ENCODE assay signal across 16 cellular contexts in the genomic region with DNA sequence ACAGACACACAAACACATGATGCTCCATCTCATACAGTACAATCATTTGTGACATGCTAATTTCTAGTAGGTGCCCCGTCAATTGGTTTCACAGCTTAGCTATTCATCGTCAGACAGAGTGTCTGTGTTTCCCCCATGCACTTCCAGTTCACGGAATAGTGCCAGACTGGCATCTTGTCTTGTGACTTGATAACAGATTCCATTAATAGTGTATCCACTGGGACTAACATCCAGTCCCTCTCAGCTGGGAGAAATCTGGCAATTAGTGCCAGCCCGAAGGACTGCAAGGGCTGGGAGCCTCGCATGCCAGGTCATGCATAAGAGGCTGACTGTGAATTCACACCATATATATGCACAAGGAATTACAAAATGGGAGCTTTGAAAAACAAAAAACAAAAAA. TPM values are rescaled to one million over a fixed set of nuclear protein-coding genes. Genes with fewer than 3 reads are reported as not detected.
DNase-seq lines count a peak whose midpoint lies in the region; ATAC-seq and TF ChIP-seq lines count a peak whose summit lies in the region.
"Had no signal": no experiment of that assay in that cellular context is flagged by ENCODE, and none has a peak within 500 bp of the region (broad histone marks: within the 10 kb centered on the region; RNA-seq: fewer than 3 reads in every experiment).

No MANE protein-coding gene starts in this region.

- no peak overlapping the region for H3K4me3 Mint-ChIP-seq in activated naive CD8-positive, alpha-beta T cell treated with anti-CD3 and anti-CD28 coated beads for 36 hours

- no peak overlapping the region for H3K9ac ChIP-seq in colonic mucosa (ENCODE audit: low read depth in 2 of 2, low read length in 2 of 2)

- H3K27me3 ChIP-seq in colonic mucosa = no peaks in the 10 kb centered on the region

- intact Hi-C loops in head of caudate nucleus (cut with DNase I) = no loop called here
- intact Hi-C loops in left ventricle myocardium superior (cut with micrococcal nuclease) = no loop called here
- intact Hi-C loops in colonic mucosa (cut with DNase I) = no loop called here

- H3K4me3 ChIP-seq in colonic mucosa = no peak overlapping the region

- H3K4me1 ChIP-seq in colonic mucosa = no peaks in the 10 kb centered on the region

- peaks cover 3% of the 10 kb centered on the region for H3K4me1 Mint-ChIP-seq in activated naive CD8-positive, alpha-beta T cell treated with anti-CD3 and anti-CD28 coated beads for 36 hours
- H3K4me1 Mint-ChIP-seq: CD14-positive monocyte had no signal

- TF ChIP-seq CTCF in colonic mucosa (IDR thresholded peaks at IDR 0.05) = no peak

- H3K27me3 Mint-ChIP-seq in activated naive CD8-positive, alpha-beta T cell treated with anti-CD3 and anti-CD28 coated beads for 36 hours = no peaks in the 10 kb centered on the region

- H3K27ac Mint-ChIP-seq in activated naive CD8-positive, alpha-beta T cell treated with anti-CD3 and anti-CD28 coated beads for 36 hours = no peak overlapping the region
- H3K27ac Mint-ChIP-seq: CD14-positive monocyte had no signal

- no peak overlapping the region for H3K27ac ChIP-seq in colonic mucosa

- peak; percentile 97 for ATAC-seq in left ventricle myocardium superior

- peaks cover under 1% of the 10 kb centered on the region for H3K9me3 Mint-ChIP-seq in activated naive CD8-positive, alpha-beta T cell treated with anti-CD3 and anti-CD28 coated beads for 36 hours

- no peaks in the 10 kb centered on the region for H3K36me3 ChIP-seq in colonic mucosa

- DNase-seq in COLO829 (ENCODE audit: low spot score) (peak; percentile 71), head of caudate nucleus (peak in 22 of 42 donors; percentile 4 to 72 (median 36)), left ventricle myocardium superior (peak; percentile 57), putamen (ENCODE audit: low spot score) (peak; percentile 37), colonic mucosa (no peak), epidermal melanocyte (ENCODE audit: insufficient read length, low spot score) (no peak), NCI-H524 treated with DMSO at 0.1 percent for 48 hours (lab: John Stamatoyannopoulos, UW) (no peak)
- DNase-seq in activated naive CD8-positive, alpha-beta T cell treated with anti-CD3 and anti-CD28 coated beads for 36 hours = no peak
- DNase-seq: COR-L47, HCEC 1CT, NCI-H1105, NCI-H1694, NCI-H2227 treated with DMSO at 0.1 percent for 48 hours, NCI-H526, SW 1271 had no signal

- H3K9me3 ChIP-seq in colonic mucosa = no peaks in the 10 kb centered on the region

- no peaks in the 10 kb centered on the region for H3K36me3 Mint-ChIP-seq in activated naive CD8-positive, alpha-beta T cell treated with anti-CD3 and anti-CD28 coated beads for 36 hours
- H3K36me3 Mint-ChIP-seq: CD14-positive monocyte had no signal

RNA-seq across cellular contexts. Expression of a gene that starts 20.2 kb away (rescaled TPM):
- total RNA-seq in left ventricle myocardium superior (142 TPM), colonic mucosa (10 to 100 TPM; 20.9 to 22.9 TPM)
- 10 to 100 TPM; 28.4 to 29.4 TPM for total RNA-seq in activated naive CD8-positive, alpha-beta T cell treated with anti-CD3 and anti-CD28 coated beads for 36 hours

Comparison
In these comparisons a context has a peak if more than half of its experiments do, and no peak if none do; other contexts are left out.
1. DNase-seq: peak in COLO829 (single experiment), head of caudate nucleus (22 of 42), left ventricle myocardium superior (single experiment) and putamen (single experiment); none in activated naive CD8-positive, alpha-beta T cell treated with anti-CD3 and anti-CD28 coated beads for 36 hours (single experiment), colonic mucosa (single experiment), epidermal melanocyte (single experiment) and NCI-H524 treated with DMSO at 0.1 percent for 48 hours (single experiment).